Comparison of ENCODE assay signal across 8 cellular contexts in the genomic region with DNA sequence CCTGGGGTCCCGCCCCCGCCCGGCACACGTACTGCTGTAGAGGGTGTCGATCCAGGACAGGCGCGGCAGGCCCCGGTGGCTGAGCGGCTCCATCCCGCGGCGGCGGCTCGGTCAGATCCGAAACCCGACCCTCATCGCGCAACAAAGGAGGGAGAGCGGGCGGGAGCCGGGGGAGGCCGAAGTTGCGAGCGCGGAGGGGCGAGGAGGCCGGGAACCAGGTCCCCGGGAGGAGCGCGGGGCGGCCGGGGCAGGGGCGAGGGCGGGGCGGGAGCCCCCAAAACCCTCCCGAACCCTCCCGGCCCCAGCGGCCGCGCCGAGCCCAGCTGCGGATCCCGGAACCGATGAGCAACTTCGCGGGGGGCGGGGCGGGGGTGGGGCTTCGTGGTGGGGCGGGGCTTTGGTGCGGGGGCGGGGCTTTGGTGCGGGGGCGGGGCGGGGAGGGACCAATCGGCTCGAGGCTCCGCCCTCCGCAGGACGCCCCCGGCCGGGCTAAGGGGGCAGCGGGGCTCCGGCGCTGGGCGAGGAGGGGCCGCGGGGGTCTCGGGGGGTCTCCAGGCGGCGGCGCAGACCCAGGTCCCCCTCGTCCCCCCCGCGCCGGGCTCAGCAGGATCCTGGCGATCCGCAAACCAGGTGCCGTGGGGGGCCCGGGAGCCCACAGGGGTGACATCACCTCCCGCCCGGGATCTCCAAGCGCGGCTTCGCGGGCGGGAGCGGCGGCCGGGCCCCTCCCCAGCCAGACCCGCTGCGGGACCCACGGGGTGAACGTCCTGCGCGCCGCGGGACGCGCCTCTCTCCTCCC. TPM values are rescaled to one million over a fixed set of nuclear protein-coding genes. Genes with fewer than 3 reads are reported as not detected.
A peak's percentile ranks its signal among the peaks of the same experiment; 100 is the strongest.
DNase-seq lines count a peak whose midpoint lies in the region; ATAC-seq and TF ChIP-seq lines count a peak whose summit lies in the region.

A gene (minus strand): TSS at position 347 of the 799 bp plus-strand sequence. CDS start 254 bp downstream, at position 93.

- peak in 2 of 3 donors; percentile 46 to 57 for DNase-seq in CD4-positive, CD25-positive, alpha-beta regulatory T cell
- DNase-seq in LHCN-M2 (ENCODE audit: low read depth) = no peak
- DNase-seq in activated T-cell treated with anti-CD3 and anti-CD28 coated beads, Interleukin-2, amount 50 U/mL, for 1 hour = peak; percentile 71
- DNase-seq in esophagus muscularis mucosa (ENCODE audit: extremely low spot score) = no peak
- peak; percentile 44 to 84 (median 62) for DNase-seq in naive thymus-derived CD8-positive, alpha-beta T cell
- peak; percentile 81 to 85 for DNase-seq in suprapubic skin (ENCODE audit: low spot score in 2 of 2)
- no peak for DNase-seq in foreskin melanocyte
- DNase-seq in DMS153 (lab: John Stamatoyannopoulos, UW) = no peak

- TF ChIP-seq EP300 in esophagus muscularis mucosa (IDR thresholded peaks at IDR 0.05) = no peak
- no peak for TF ChIP-seq EP300 in suprapubic skin (IDR thresholded peaks at IDR 0.05)

- H3K9me3 ChIP-seq in CD4-positive, CD25-positive, alpha-beta regulatory T cell (ENCODE audit: control insufficient read depth in 2 of 2, low read length in 2 of 2) = no peaks in the 10 kb centered on the region
- no peaks in the 10 kb centered on the region for H3K9me3 ChIP-seq in esophagus muscularis mucosa
- H3K9me3 ChIP-seq in suprapubic skin = no peaks in the 10 kb centered on the region

- no peak within 1 kb of the TSS for H3K4me3 ChIP-seq in CD4-positive, CD25-positive, alpha-beta regulatory T cell (ENCODE audit: low read depth, low read length)
- H3K4me3 ChIP-seq in esophagus muscularis mucosa = peak within 1 kb of the TSS; percentile 72 to 92 (median 81)
- peak within 1 kb of the TSS; percentile 82 for H3K4me3 ChIP-seq in suprapubic skin

- H3K4me1 Mint-ChIP-seq in CD4-positive, CD25-positive, alpha-beta regulatory T cell = peaks cover 0 to 15% (median 6%) of the 10 kb centered on the region in 4 donors
- peaks cover 6 to 46% (median 19%) of the 10 kb centered on the region in 4 donors for H3K4me1 Mint-ChIP-seq in naive thymus-derived CD8-positive, alpha-beta T cell

- H3K4me1 ChIP-seq in CD4-positive, CD25-positive, alpha-beta regulatory T cell (ENCODE audit: control insufficient read depth, insufficient read depth, low read length, poor library complexity, severe bottlenecking) = peaks cover 10% of the 10 kb centered on the region
- peaks cover 48 to 62% (median 56%) of the 10 kb centered on the region in 4 donors for H3K4me1 ChIP-seq in esophagus muscularis mucosa
- H3K4me1 ChIP-seq in suprapubic skin = peaks cover 45% of the 10 kb centered on the region

- peak; percentile 59 to 66 for ATAC-seq in CD4-positive, CD25-positive, alpha-beta regulatory T cell (ENCODE audit: low read depth in 2 of 2)
- ATAC-seq in naive thymus-derived CD8-positive, alpha-beta T cell = peak; percentile 68 to 74

- no peak within 1 kb of the TSS for H3K27ac ChIP-seq in CD4-positive, CD25-positive, alpha-beta regulatory T cell (ENCODE audit: insufficient read depth, low read length, poor library complexity, severe bottlenecking)
- peak within 1 kb of the TSS; percentile 71 to 80 (median 77) for H3K27ac ChIP-seq in esophagus muscularis mucosa (replicated peaks in 1 of 4)
- peak within 1 kb of the TSS; percentile 59 for H3K27ac ChIP-seq in suprapubic skin

- no peaks in the 10 kb centered on the region for H3K36me3 ChIP-seq in CD4-positive, CD25-positive, alpha-beta regulatory T cell (ENCODE audit: control insufficient read depth, insufficient read depth, low read length)
- peaks cover 0 to 5% (median 0%) of the 10 kb centered on the region in 4 donors for H3K36me3 ChIP-seq in esophagus muscularis mucosa
- no peaks in the 10 kb centered on the region for H3K36me3 ChIP-seq in suprapubic skin

- intact Hi-C loops in esophagus muscularis mucosa (cut with DNase I) = loop anchor here (5.0 kb wide), 1 partner anchor 43 kb away; no protein-coding TSS in a partner anchor

- H3K4me3 Mint-ChIP-seq in CD4-positive, CD25-positive, alpha-beta regulatory T cell = peak within 1 kb of the TSS; percentile 69 to 88 (median 78)
- H3K4me3 Mint-ChIP-seq in naive thymus-derived CD8-positive, alpha-beta T cell = peak within 1 kb of the TSS; percentile 69 to 86 (median 76)

- WGBS in esophagus muscularis mucosa = 0% methylated on average over 8 of the region's 100 CpGs
- WGBS in suprapubic skin = 0% methylated on average over 3 of the region's 100 CpGs

- POLR2A ChIA-PET in naive thymus-derived CD8-positive, alpha-beta T cell (lab: Charles Lee) = interaction anchor here (1.1 to 1.6 kb wide), 3 partner anchors 18 to 56 kb away, joined by 3 to 9 read pairs (median 5); no protein-coding TSS in a partner anchor

- H3K27ac Mint-ChIP-seq in CD4-positive, CD25-positive, alpha-beta regulatory T cell = peak within 1 kb of the TSS in 1 of 3 donors; percentile 32
- H3K27ac Mint-ChIP-seq in naive thymus-derived CD8-positive, alpha-beta T cell = peak within 1 kb of the TSS in 4 of 10 donors; percentile 26 to 56 (median 28)

- peaks cover 0 to 2% (median 0%) of the 10 kb centered on the region in 7 donors for H3K9me3 Mint-ChIP-seq in CD4-positive, CD25-positive, alpha-beta regulatory T cell
- no peaks in the 10 kb centered on the region for H3K9me3 Mint-ChIP-seq in naive thymus-derived CD8-positive, alpha-beta T cell

- TF ChIP-seq POLR2A in esophagus muscularis mucosa (IDR thresholded peaks at IDR 0.05; ENCODE audit: low read depth) (no peak), suprapubic skin (IDR thresholded peaks at IDR 0.05) (peak in 1 of 2 donors; percentile 44)

- TF ChIP-seq CTCF in esophagus muscularis mucosa (IDR thresholded peaks at IDR 0.05) (no peak), suprapubic skin (IDR thresholded peaks at IDR 0.05) (no peak)

- peaks cover 26% of the 10 kb centered on the region for H3K27me3 Mint-ChIP-seq in CD4-positive, CD25-positive, alpha-beta regulatory T cell
- H3K27me3 Mint-ChIP-seq in naive thymus-derived CD8-positive, alpha-beta T cell = no peaks in the 10 kb centered on the region

- no peaks in the 10 kb centered on the region for H3K36me3 Mint-ChIP-seq in CD4-positive, CD25-positive, alpha-beta regulatory T cell
- no peaks in the 10 kb centered on the region for H3K36me3 Mint-ChIP-seq in naive thymus-derived CD8-positive, alpha-beta T cell

- H3K27me3 ChIP-seq in CD4-positive, CD25-positive, alpha-beta regulatory T cell (ENCODE audit: control insufficient read depth, insufficient read depth, low read length) = peaks cover 5% of the 10 kb centered on the region
- H3K27me3 ChIP-seq in esophagus muscularis mucosa (no peaks in the 10 kb centered on the region), suprapubic skin (no peaks in the 10 kb centered on the region)

RNA-seq across cellular contexts. Expression of the gene that starts here (rescaled TPM):
- 116 TPM for total RNA-seq in CD4-positive, CD25-positive, alpha-beta regulatory T cell
- 10 to 100 TPM; 13.2 to 21.2 (median 17.4) TPM for polyA plus RNA-seq in CD4-positive, CD25-positive, alpha-beta regulatory T cell
- total RNA-seq in LHCN-M2 (2014; rRNA removed) = 79.6 and 87.2 TPM in 2 replicates
- polyA plus RNA-seq in LHCN-M2 (2012) = 71.8 TPM
- 100 to 1,000 TPM in 3 of 4 donors, 10 to 100 TPM in 1; 98.4 to 142 (median 114) TPM for total RNA-seq in esophagus muscularis mucosa
- total RNA-seq in naive thymus-derived CD8-positive, alpha-beta T cell = 100 to 1,000 TPM; 118 to 120 TPM
- polyA plus RNA-seq in naive thymus-derived CD8-positive, alpha-beta T cell = 10 to 100 TPM in 1 of 3 donors, 1 to 10 TPM in 2; 8.6 to 13.0 (median 8.7) TPM
- 100 to 1,000 TPM in 2 of 4 donors, 10 to 100 TPM in 2; 78.0 to 208 (median 106) TPM for total RNA-seq in suprapubic skin

Comparison
In these comparisons a context has a peak if more than half of its experiments do, and no peak if none do; other contexts are left out.
1. DNase-seq: peak in CD4-positive, CD25-positive, alpha-beta regulatory T cell (2 of 3), activated T-cell treated with anti-CD3 and anti-CD28 coated beads, Interleukin-2, amount 50 U/mL, for 1 hour (single experiment), naive thymus-derived CD8-positive, alpha-beta T cell (10 of 10) and suprapubic skin (2 of 2); none in LHCN-M2 (single experiment), esophagus muscularis mucosa (single experiment), foreskin melanocyte (single experiment) and DMS153 (single experiment).